In the genomic region with DNA sequence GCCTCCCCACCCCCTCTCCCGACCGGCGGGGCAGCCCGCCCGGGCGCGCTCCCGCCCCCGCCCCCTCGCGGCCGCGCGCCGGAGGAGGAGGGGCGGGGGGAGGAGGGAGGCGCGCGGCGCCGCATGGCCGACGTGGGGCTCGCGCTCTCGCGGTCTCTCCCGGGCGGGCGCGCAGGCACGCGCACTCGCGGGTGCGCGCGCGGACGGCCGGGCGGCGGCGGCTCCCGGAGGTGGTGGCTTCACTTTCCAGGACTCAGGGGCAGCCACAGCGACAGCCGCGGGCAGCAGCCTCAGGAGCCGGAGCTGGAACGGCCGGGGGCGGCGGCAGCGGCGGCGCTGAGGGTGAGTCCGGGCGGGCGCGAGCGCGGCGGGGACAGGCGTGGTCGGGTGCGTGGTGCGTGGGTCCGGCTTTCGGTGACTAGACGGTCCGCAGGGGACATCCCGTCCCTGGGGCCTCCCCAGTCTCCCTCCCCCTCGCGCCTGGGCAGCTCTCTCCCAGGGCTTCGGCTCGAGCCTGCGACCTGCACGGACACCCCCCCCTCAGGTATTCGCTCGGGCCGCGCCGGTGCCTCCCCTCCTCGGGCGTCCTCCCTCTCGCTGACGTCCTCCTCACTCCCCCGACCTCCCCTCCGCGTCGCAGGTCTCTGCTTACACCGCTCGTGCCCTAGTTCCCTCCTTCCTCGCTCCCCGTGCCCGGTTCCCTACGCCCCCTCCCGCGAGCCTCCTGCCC, we compare ENCODE assay signal across 8 cellular contexts. TPM values are rescaled to one million over a fixed set of nuclear protein-coding genes. Genes with fewer than 3 reads are reported as not detected.
DNase-seq lines count a peak whose midpoint lies in the region; ATAC-seq and TF ChIP-seq lines count a peak whose summit lies in the region.

Gene UBE2E2 (plus strand): TSS at position 407 of the 730 bp plus-strand sequence.

- H3K36me3 Mint-ChIP-seq in HFFc6 (ENCODE audit: low read depth) = no peaks in the 10 kb centered on the region

- peak; percentile 45 for DNase-seq in HFFc6
- peak; percentile 82 for DNase-seq in NAMALWA (ENCODE audit: low spot score)
- peak; percentile 19 to 53 (median 22) for DNase-seq in activated CD4-positive, CD25-positive, alpha-beta regulatory T cell (lab: John Stamatoyannopoulos, UW)
- DNase-seq in kidney glomerular epithelial cell (lab: John Stamatoyannopoulos, UW) = peak; percentile 33
- DNase-seq in stimulated activated CD4-positive, alpha-beta T cell treated with anti-CD3 and anti-CD28 coated beads, Interleukin-15, amount 100 ng/mL, for 24 hours = peak; percentile 69
- DNase-seq in NCI-H2107 treated with DMSO at 0.1 percent for 48 hours (lab: John Stamatoyannopoulos, UW; ENCODE audit: unreplicated experiment) = no peak

- peaks cover 4% of the 10 kb centered on the region for H3K27me3 Mint-ChIP-seq in HFFc6 (ENCODE audit: insufficient read depth)

- ATAC-seq in GM18505 (IDR thresholded peaks at IDR 0.05; ENCODE audit: unreplicated experiment) = peak; percentile 62

- TF ChIP-seq POLR2A in GM18505 (IDR thresholded peaks at IDR 0.05; ENCODE audit: borderline replicate concordance, extremely low read depth, insufficient read depth, insufficient read length) = peak; percentile 72

- H3K27ac ChIP-seq in cingulate gyrus (ENCODE audit: low read depth, low read length) = peak within 1 kb of the TSS; percentile 78

- peaks cover 34% of the 10 kb centered on the region for H3K4me1 Mint-ChIP-seq in HFFc6 (ENCODE audit: low read depth)

- peak within 1 kb of the TSS; percentile 97 for H3K4me3 Mint-ChIP-seq in HFFc6

- TF ChIP-seq CTCF in HFFc6 (IDR thresholded peaks at IDR 0.05) = no peak

- peak within 1 kb of the TSS; percentile 74 for H3K27ac Mint-ChIP-seq in HFFc6

- H3K9me3 Mint-ChIP-seq in HFFc6 = no peaks in the 10 kb centered on the region

RNA-seq across cellular contexts. Expression of gene UBE2E2, which starts in this region (rescaled TPM):
- total RNA-seq in HFFc6 (2021; fragmentation: NEBNext Ultra II Directional; extraction: Animal tissue kit (Norgen Biotek cat#: 25700)) = 10 to 100 TPM; 38.2 to 53.0 (median 47.2) TPM
